ENCODE assay signal across 9 cellular contexts in genomic region chr14:59481407-59482119, GRCh38. TPM values are rescaled to one million over a fixed set of nuclear protein-coding genes. Genes with fewer than 3 reads are reported as not detected.
DNase-seq lines count a peak whose midpoint lies in the region; ATAC-seq and TF ChIP-seq lines count a peak whose summit lies in the region.
"Had no signal": no experiment of that assay in that cellular context is flagged by ENCODE, and none has a peak within 500 bp of the region (broad histone marks: within the 10 kb centered on the region; RNA-seq: fewer than 3 reads in every experiment).

No MANE protein-coding gene starts in this region.

- H3K27me3 ChIP-seq in GM06990 (replicated peaks; ENCODE audit: control insufficient read depth, insufficient read depth, low read length), result no peaks in the 10 kb centered on the region
- no peaks in the 10 kb centered on the region for H3K27me3 ChIP-seq in Panc1 (ENCODE audit: control insufficient read depth, insufficient read depth, low read length)
- H3K27me3 ChIP-seq in skeletal muscle tissue (ENCODE audit: control insufficient read depth in 3 of 3, insufficient read depth in 3 of 3, low read length in 3 of 3), result no peaks in the 10 kb centered on the region
- no peaks in the 10 kb centered on the region for H3K27me3 ChIP-seq in ovary
- H3K27me3 ChIP-seq: neutrophil had no signal

- peak overlapping the region; percentile 20 for H3K4me3 ChIP-seq in GM06990 (replicated peaks; ENCODE audit: low read depth, low read length)
- peak overlapping the region; percentile 87 to 94; a peak in 3 of 4 replicates for H3K4me3 ChIP-seq in Panc1 (ENCODE audit: low read depth in 2 of 2, low read length in 2 of 2)
- peak overlapping the region in 2 of 3 donors; percentile 85 to 97 for H3K4me3 ChIP-seq in skeletal muscle tissue (ENCODE audit: low read length in 3 of 3)
- no peak overlapping the region for H3K4me3 ChIP-seq in ovary

- BruUV-seq in Panc1 (replicated peaks; lab: Mats Ljungman, UMichigan), result no TSS peak

- no peaks in the 10 kb centered on the region for H3K9me3 ChIP-seq in Panc1 (ENCODE audit: control insufficient read depth, insufficient read depth, low read depth, low read length)
- H3K9me3 ChIP-seq in skeletal muscle tissue (ENCODE audit: control insufficient read depth in 3 of 3, low read length in 3 of 3), result no peaks in the 10 kb centered on the region
- no peaks in the 10 kb centered on the region for H3K9me3 ChIP-seq in ovary
- H3K9me3 ChIP-seq: neutrophil had no signal

- DNase-seq in GM06990 (ENCODE audit: extremely low read depth, insufficient read length), result no peak
- DNase-seq in Panc1 (ENCODE audit: low read depth, low spot score), result no peak
- DNase-seq in fibroblast of gingiva (ENCODE audit: low read depth), result peak; percentile 92
- DNase-seq in HT-29 (ENCODE audit: low spot score), result no peak
- no peak for DNase-seq in ovary
- no peak for DNase-seq in AML-193 (lab: John Stamatoyannopoulos, UW)

- in situ Hi-C loops in Panc1 (cut with HindIII; ENCODE audit: low pct_unique_long_range_greater_than_20kb, low sequenced_read_pairs), result no loop called here

- no peak for ATAC-seq in Panc1
- ATAC-seq in GM18861 (IDR thresholded peaks at IDR 0.05; ENCODE audit: unreplicated experiment), result no peak

- POLR2A ChIA-PET in Panc1 (lab: Charles Lee), result no interaction called here

- no peak for TF ChIP-seq POLR2A in ovary (IDR thresholded peaks at IDR 0.05)

- H3K36me3 ChIP-seq in GM06990 (ENCODE audit: control insufficient read depth, insufficient read depth, low read length) (no peaks in the 10 kb centered on the region), Panc1 (ENCODE audit: control insufficient read depth, insufficient read depth, low read length) (peaks cover 20% of the 10 kb centered on the region), skeletal muscle tissue (ENCODE audit: control insufficient read depth in 3 of 3, insufficient read depth in 3 of 3, low read length in 3 of 3) (peaks cover 3 to 15% (median 13%) of the 10 kb centered on the region in 3 donors), ovary (no peaks in the 10 kb centered on the region)
- H3K36me3 ChIP-seq: neutrophil had no signal

- CTCF ChIA-PET in Panc1 (lab: Charles Lee), result no interaction called here

- no peak for TF ChIP-seq EP300 in ovary (IDR thresholded peaks at IDR 0.05)

- H3K27ac ChIP-seq in Panc1 (ENCODE audit: low read length), result peak overlapping the region; percentile 94
- H3K27ac ChIP-seq in skeletal muscle tissue (ENCODE audit: low read depth, low read length), result peak overlapping the region; percentile 89
- H3K27ac ChIP-seq in ovary, result no peak overlapping the region
- H3K27ac ChIP-seq: neutrophil had no signal

- H3K9ac ChIP-seq in skeletal muscle tissue (ENCODE audit: low read depth in 1 of 3, low read length in 3 of 3), result no peak overlapping the region

- TF ChIP-seq CTCF in GM06990 (IDR thresholded peaks at IDR 0.05; ENCODE audit: insufficient read depth, low read length, poor library complexity, severe bottlenecking), result no peak
- TF ChIP-seq CTCF in Panc1 (IDR thresholded peaks at IDR 0.05), result no peak
- TF ChIP-seq CTCF in ovary (IDR thresholded peaks at IDR 0.05), result no peak

- 51 to 57% (median 55%) methylated on average over 4 of the region's 4 CpGs for WGBS in ovary, 3 donors

- intact Hi-C loops in Panc1 (cut with micrococcal nuclease; ENCODE audit: unreplicated experiment) (no loop called here), ovary (cut with DNase I) (no loop called here)

- peaks cover 19% of the 10 kb centered on the region for H3K4me1 ChIP-seq in Panc1 (ENCODE audit: control insufficient read depth, insufficient read depth, low read length)
- H3K4me1 ChIP-seq in skeletal muscle tissue (ENCODE audit: control insufficient read depth in 3 of 3, insufficient read depth in 3 of 3, low read length in 3 of 3), result peaks cover 17 to 37% (median 28%) of the 10 kb centered on the region in 3 donors
- H3K4me1 ChIP-seq in ovary (ENCODE audit: insufficient read depth), result peaks cover 15% of the 10 kb centered on the region

RNA-seq across cellular contexts. Expression of gene L3HYPDH, which starts 2.6 kb away (rescaled TPM):
- 25.1 TPM for total RNA-seq in Panc1 (2021; ENCODE audit: unreplicated experiment)
- 17.7 TPM for polyA plus RNA-seq in Panc1 (2012; ENCODE audit: insufficient read length)
- total RNA-seq in skeletal muscle tissue, result 25.6 TPM
- 12.1 and 16.5 TPM in 2 replicates for total RNA-seq in HT-29 (2014; rRNA removed; shearing (Covaris generic))
- total RNA-seq in ovary, result 10 to 100 TPM; 21.4 to 52.8 (median 31.9) TPM
- polyA plus RNA-seq in ovary, result 10 to 100 TPM; 17.2 to 31.2 TPM

RNA-seq across cellular contexts. Expression of gene JKAMP, which starts 2.8 kb away (rescaled TPM):
- total RNA-seq in Panc1 (2021; ENCODE audit: unreplicated experiment) (36.0 TPM), skeletal muscle tissue (48.5 TPM), ovary (10 to 100 TPM; 21.6 to 67.1 (median 26.1) TPM)
- 25.5 TPM for polyA plus RNA-seq in Panc1 (2012; ENCODE audit: insufficient read length)
- 15.1 and 17.2 TPM in 2 replicates for total RNA-seq in HT-29 (2014; rRNA removed; shearing (Covaris generic))
- 10 to 100 TPM; 30.6 to 51.5 TPM for polyA plus RNA-seq in ovary

RNA-seq across cellular contexts. Expression of gene GPR135, which starts 16.4 kb away (rescaled TPM):
- total RNA-seq in Panc1 (2021; ENCODE audit: unreplicated experiment) (3.1 TPM), skeletal muscle tissue (2.6 TPM), ovary (10 to 100 TPM in 1 of 7 donors, 1 to 10 TPM in 6; 4.8 to 10.9 (median 6.9) TPM)
- polyA plus RNA-seq in Panc1 (2012; ENCODE audit: insufficient read length), result 1.4 TPM
- 0.83 and 0.84 TPM in 2 replicates for total RNA-seq in HT-29 (2014; rRNA removed; shearing (Covaris generic))
- 1 to 10 TPM; 1.7 to 4.6 TPM for polyA plus RNA-seq in ovary

Comparison
In these comparisons a context has a peak if more than half of its experiments do, and no peak if none do; other contexts are left out.
1. H3K27ac ChIP-seq: peak in Panc1 (single experiment) and skeletal muscle tissue (single experiment); none in ovary (0 of 2).